8 cellular contexts compared by ENCODE assay signal in the genomic region with DNA sequence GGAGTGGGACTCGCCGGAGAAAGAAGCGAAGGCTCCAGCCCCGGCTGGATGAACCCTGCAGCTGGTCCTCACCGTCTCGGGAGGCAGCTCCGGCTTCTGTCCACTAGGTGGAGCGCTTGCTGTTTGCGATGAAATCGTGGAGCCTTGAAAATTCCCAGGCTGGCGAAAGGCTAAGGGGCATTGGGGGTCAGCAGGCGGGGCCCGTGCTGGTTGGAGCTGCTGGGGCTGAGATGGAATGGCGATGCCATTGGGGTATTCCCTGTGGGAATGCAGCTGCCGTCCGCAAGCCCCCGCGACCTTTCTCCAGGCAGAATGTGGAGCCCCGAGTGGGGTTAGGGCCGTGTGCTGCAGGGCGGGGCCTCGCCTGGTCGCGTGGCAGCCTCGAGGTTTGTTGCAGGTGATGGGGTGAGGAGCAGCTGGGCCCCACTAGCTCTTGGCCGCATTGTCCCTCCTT.
DNase-seq lines count a peak whose midpoint lies in the region; ATAC-seq and TF ChIP-seq lines count a peak whose summit lies in the region.

No MANE protein-coding gene starts in this region.

- no peak overlapping the region for H3K9ac ChIP-seq in Loucy (ENCODE audit: low read depth, low read length, poor library complexity, severe bottlenecking)

- no peaks in the 10 kb centered on the region for H4K20me1 ChIP-seq in Loucy (ENCODE audit: insufficient read depth, low read length, poor library complexity, severe bottlenecking)

- no peaks in the 10 kb centered on the region for H3K9me3 ChIP-seq in Loucy (ENCODE audit: insufficient read depth, low read depth, low read length)
- H3K9me3 ChIP-seq in right atrium auricular region, result no peaks in the 10 kb centered on the region

- no peaks in the 10 kb centered on the region for H3F3A ChIP-seq in Loucy (ENCODE audit: low read depth)

- H3K36me3 ChIP-seq in Loucy (ENCODE audit: insufficient read depth, low read length) (no peaks in the 10 kb centered on the region), right atrium auricular region (no peaks in the 10 kb centered on the region)

- in situ Hi-C loops in G401 (cut with HindIII; ENCODE audit: low sequenced_read_pairs), result no loop called here

- H3K4me3 ChIP-seq in Loucy (ENCODE audit: low read length, poor library complexity, severe bottlenecking) (no peak overlapping the region), right atrium auricular region (peak overlapping the region in 1 of 2 donors; percentile 11)

- H2AFZ ChIP-seq in Loucy (ENCODE audit: low read length), result no peak overlapping the region

- DNase-seq in G401 (ENCODE audit: low spot score), result peak; percentile 67
- DNase-seq in T follicular helper cell (ENCODE audit: low read depth), result peak; percentile 33
- peak; percentile 31 for DNase-seq in amniotic stem cell (lab: John Stamatoyannopoulos, UW)
- no peak for DNase-seq in right atrium auricular region (ENCODE audit: low spot score)
- peak; percentile 93 for DNase-seq in sciatic nerve (ENCODE audit: low spot score)

- intact Hi-C loops in sciatic nerve (cut with DNase I), result no loop called here

- H3K4me1 ChIP-seq in Loucy (ENCODE audit: insufficient read depth, low read length, poor library complexity, severe bottlenecking), result peaks cover 20% of the 10 kb centered on the region
- peaks cover 0 to 9% of the 10 kb centered on the region in 2 donors for H3K4me1 ChIP-seq in right atrium auricular region

- TF ChIP-seq CTCF in Loucy (conservative IDR thresholded peaks at IDR 0.05; ENCODE audit: low read length) (peak; percentile 95), right atrium auricular region (IDR thresholded peaks at IDR 0.05) (peak; percentile 88 to 94)

- peak overlapping the region; percentile 17 for H3K4me2 ChIP-seq in Loucy (ENCODE audit: low read depth, low read length, poor library complexity, severe bottlenecking)

- no peaks in the 10 kb centered on the region for H3K79me2 ChIP-seq in Loucy (ENCODE audit: insufficient read depth, low read length)

- H3K27ac ChIP-seq in right atrium auricular region, result no peak overlapping the region

- ATAC-seq in sciatic nerve (peak; percentile 81), HG03342 (IDR thresholded peaks at IDR 0.05; ENCODE audit: unreplicated experiment) (no peak), HG02938 (IDR thresholded peaks at IDR 0.05; ENCODE audit: unreplicated experiment) (no peak)

- H3K27me3 ChIP-seq in Loucy (ENCODE audit: insufficient read depth, low read length, poor library complexity, severe bottlenecking) (no peaks in the 10 kb centered on the region), right atrium auricular region (no peaks in the 10 kb centered on the region)

- no peaks in the 10 kb centered on the region for H3K9me2 ChIP-seq in Loucy (replicated peaks; ENCODE audit: low read depth, low read length)
